In the genomic region with DNA sequence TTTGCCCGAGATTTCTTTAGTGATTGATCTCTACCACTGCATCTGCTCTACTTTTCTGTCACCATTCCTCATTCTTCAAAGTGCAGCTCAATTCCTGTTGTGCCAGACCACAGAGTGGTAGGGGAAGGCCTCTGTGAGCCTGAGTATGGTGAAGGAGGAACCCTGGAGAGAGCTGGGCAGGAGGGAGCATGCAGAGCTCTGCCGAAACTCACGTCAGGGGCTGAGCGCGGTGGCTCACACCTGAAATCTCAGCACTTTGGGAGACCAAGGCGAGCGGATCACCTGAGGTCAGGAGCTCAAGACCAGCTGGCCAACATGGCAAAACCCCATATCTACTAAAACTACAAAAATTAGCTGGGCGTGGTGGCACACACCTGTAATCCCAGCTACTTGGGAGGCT, we compare ENCODE assay signal across 27 cellular contexts. TPM values are rescaled to one million over a fixed set of nuclear protein-coding genes. Genes with fewer than 3 reads are reported as not detected.
"Had no signal": no experiment of that assay in that cellular context is flagged by ENCODE, and none has a peak within 500 bp of the region (broad histone marks: within the 10 kb centered on the region; RNA-seq: fewer than 3 reads in every experiment).

No MANE protein-coding gene starts in this region.

- H3K36me3 ChIP-seq: brain microvascular endothelial cell, esophagus squamous epithelium, gastroesophageal sphincter, prostate gland, upper lobe of left lung, vagina had no signal

- H3K27ac Mint-ChIP-seq: activated naive CD4-positive, alpha-beta T cell treated with anti-CD3 and anti-CD28 coated beads for 36 hours; activated naive CD8-positive, alpha-beta T cell treated with anti-CD3 and anti-CD28 coated beads, Interleukin-2, amount 10 ng/mL, durations not matched to agents 7 days and 5 days; activated T-helper 1 cell treated with anti-CD3 and anti-CD28 coated beads, Interleukin-12 subunit alpha, Interleukin-12 subunit beta, Interleukin-2, Interleukin-4 antibody, amounts not matched to agents 30 ng/mL and 10 ng/mL and 1 ng/mL, durations not matched to agents 14 hours and 24 hours and 36 hours; effector memory CD8-positive, alpha-beta T cell; memory B cell; natural killer cell; stimulated activated memory B cell treated with anti-CD40 and anti-IgM and Interleukin-4, amounts not matched to agents 10 μg/mL and 1 μg/mL and 100 μg/mL, for 72 hours; stimulated activated naive CD8-positive, alpha-beta T cell treated with anti-CD3 and anti-CD28 coated beads, Interleukin-15, amount 100 ng/mL, for 72 hours had no signal

- H3K4me3 Mint-ChIP-seq: activated naive CD4-positive, alpha-beta T cell treated with anti-CD3 and anti-CD28 coated beads for 36 hours; activated naive CD8-positive, alpha-beta T cell treated with anti-CD3 and anti-CD28 coated beads, Interleukin-2, amount 10 ng/mL, durations not matched to agents 7 days and 5 days; activated T-helper 1 cell treated with anti-CD3 and anti-CD28 coated beads, Interleukin-12 subunit alpha, Interleukin-12 subunit beta, Interleukin-2, Interleukin-4 antibody, amounts not matched to agents 30 ng/mL and 10 ng/mL and 1 ng/mL, durations not matched to agents 14 hours and 24 hours and 36 hours; effector memory CD8-positive, alpha-beta T cell; memory B cell; natural killer cell; stimulated activated memory B cell treated with anti-CD40 and anti-IgM and Interleukin-4, amounts not matched to agents 10 μg/mL and 1 μg/mL and 100 μg/mL, for 72 hours; stimulated activated naive CD8-positive, alpha-beta T cell treated with anti-CD3 and anti-CD28 coated beads, Interleukin-15, amount 100 ng/mL, for 72 hours had no signal

- H3K4me1 ChIP-seq: prostate gland had no signal

- H3K9me3 ChIP-seq: esophagus squamous epithelium, gastroesophageal sphincter, prostate gland, upper lobe of left lung, vagina had no signal

- H3K36me3 Mint-ChIP-seq: memory B cell, natural killer cell had no signal

- H3K4me1 Mint-ChIP-seq: activated naive CD8-positive, alpha-beta T cell treated with anti-CD3 and anti-CD28 coated beads, Interleukin-2, amount 10 ng/mL, durations not matched to agents 7 days and 5 days; natural killer cell; stimulated activated memory B cell treated with anti-CD40 and anti-IgM and Interleukin-4, amounts not matched to agents 10 μg/mL and 1 μg/mL and 100 μg/mL, for 72 hours; stimulated activated naive CD8-positive, alpha-beta T cell treated with anti-CD3 and anti-CD28 coated beads, Interleukin-15, amount 100 ng/mL, for 72 hours had no signal

- H2AFZ ChIP-seq: hepatocyte had no signal

- DNase-seq: activated CD4-positive, alpha-beta T cell treated with anti-CD3 and anti-CD28 coated beads for 48 hours; activated CD8-positive, alpha-beta memory T cell treated with anti-CD3 and anti-CD28 coated beads for 24 hours; activated effector memory CD4-positive, alpha-beta T cell treated with anti-CD3 and anti-CD28 coated beads, Interleukin-2, amount 50 U/mL, for 16 hours; activated naive CD4-positive, alpha-beta T cell treated with anti-CD3 and anti-CD28 coated beads for 36 hours; activated naive CD8-positive, alpha-beta T cell treated with anti-CD3 and anti-CD28 coated beads, Interleukin-2, amount 10 ng/mL, durations not matched to agents 7 days and 5 days; brain microvascular endothelial cell; cortex of kidney; effector memory CD8-positive, alpha-beta T cell; esophagus squamous epithelium; kidney; left colon; natural killer cell; stimulated activated CD4-positive, alpha-beta T cell treated with anti-CD3 and anti-CD28 coated beads, Interleukin-1b, Interleukin-23, amount 100 ng/mL, for 48 hours; stimulated activated CD4-positive, alpha-beta T cell treated with anti-CD3 and anti-CD28 coated beads, Interleukin-4, amount 100 ng/mL, for 4 hours; stimulated activated CD8-positive, alpha-beta memory T cell treated with anti-CD3 and anti-CD28 coated beads, Interleukin-4, amount 100 ng/mL, for 48 hours; stimulated activated naive CD8-positive, alpha-beta T cell treated with anti-CD3 and anti-CD28 coated beads, Interleukin-15, amount 100 ng/mL, for 72 hours; substantia nigra; upper lobe of left lung had no signal

- H3K4me2 ChIP-seq: hepatocyte, smooth muscle cell had no signal

- H3K27ac ChIP-seq: brain microvascular endothelial cell, hepatocyte, prostate gland, vagina had no signal

- H3K9me3 Mint-ChIP-seq: activated naive CD4-positive, alpha-beta T cell treated with anti-CD3 and anti-CD28 coated beads for 36 hours; activated naive CD8-positive, alpha-beta T cell treated with anti-CD3 and anti-CD28 coated beads, Interleukin-2, amount 10 ng/mL, durations not matched to agents 7 days and 5 days; activated T-helper 1 cell treated with anti-CD3 and anti-CD28 coated beads, Interleukin-12 subunit alpha, Interleukin-12 subunit beta, Interleukin-2, Interleukin-4 antibody, amounts not matched to agents 30 ng/mL and 10 ng/mL and 1 ng/mL, durations not matched to agents 14 hours and 24 hours and 36 hours; effector memory CD8-positive, alpha-beta T cell; natural killer cell; stimulated activated memory B cell treated with anti-CD40 and anti-IgM and Interleukin-4, amounts not matched to agents 10 μg/mL and 1 μg/mL and 100 μg/mL, for 72 hours; stimulated activated naive CD8-positive, alpha-beta T cell treated with anti-CD3 and anti-CD28 coated beads, Interleukin-15, amount 100 ng/mL, for 72 hours had no signal

- H3K27me3 Mint-ChIP-seq: activated naive CD8-positive, alpha-beta T cell treated with anti-CD3 and anti-CD28 coated beads, Interleukin-2, amount 10 ng/mL, durations not matched to agents 7 days and 5 days; effector memory CD8-positive, alpha-beta T cell; stimulated activated memory B cell treated with anti-CD40 and anti-IgM and Interleukin-4, amounts not matched to agents 10 μg/mL and 1 μg/mL and 100 μg/mL, for 72 hours; stimulated activated naive CD8-positive, alpha-beta T cell treated with anti-CD3 and anti-CD28 coated beads, Interleukin-15, amount 100 ng/mL, for 72 hours had no signal

- H3K27me3 ChIP-seq: brain microvascular endothelial cell, esophagus squamous epithelium, gastroesophageal sphincter, hepatocyte, upper lobe of left lung, vagina had no signal

- H3K4me3 ChIP-seq: esophagus squamous epithelium, gastroesophageal sphincter, hepatocyte, prostate gland, smooth muscle cell, upper lobe of left lung, vagina had no signal

- ATAC-seq: effector memory CD8-positive, alpha-beta T cell; gastroesophageal sphincter; left colon; natural killer cell; stimulated activated memory B cell treated with anti-CD40 and anti-IgM and Interleukin-4, amounts not matched to agents 10 μg/mL and 1 μg/mL and 100 μg/mL, for 72 hours; stimulated activated naive CD8-positive, alpha-beta T cell treated with anti-CD3 and anti-CD28 coated beads, Interleukin-15, amount 100 ng/mL, for 72 hours had no signal

RNA-seq across cellular contexts. Expression of gene CCDC148, which starts 54.3 kb away (rescaled TPM):
- total RNA-seq: activated naive CD4-positive, alpha-beta T cell treated with anti-CD3 and anti-CD28 coated beads for 36 hours; activated naive CD8-positive, alpha-beta T cell treated with anti-CD3 and anti-CD28 coated beads, Interleukin-2, amount 10 ng/mL, durations not matched to agents 7 days and 5 days; natural killer cell; T-helper 1 cell treated with Interleukin-12 subunit alpha and Interleukin-12 subunit beta and Interleukin-4 antibody, amounts not matched to agents 30 ng/mL and 1 ng/mL, for 36 hours; vagina had no signal
- polyA plus RNA-seq: smooth muscle cell had no signal
